9 cellular contexts compared by ENCODE assay signal in the genomic region with DNA sequence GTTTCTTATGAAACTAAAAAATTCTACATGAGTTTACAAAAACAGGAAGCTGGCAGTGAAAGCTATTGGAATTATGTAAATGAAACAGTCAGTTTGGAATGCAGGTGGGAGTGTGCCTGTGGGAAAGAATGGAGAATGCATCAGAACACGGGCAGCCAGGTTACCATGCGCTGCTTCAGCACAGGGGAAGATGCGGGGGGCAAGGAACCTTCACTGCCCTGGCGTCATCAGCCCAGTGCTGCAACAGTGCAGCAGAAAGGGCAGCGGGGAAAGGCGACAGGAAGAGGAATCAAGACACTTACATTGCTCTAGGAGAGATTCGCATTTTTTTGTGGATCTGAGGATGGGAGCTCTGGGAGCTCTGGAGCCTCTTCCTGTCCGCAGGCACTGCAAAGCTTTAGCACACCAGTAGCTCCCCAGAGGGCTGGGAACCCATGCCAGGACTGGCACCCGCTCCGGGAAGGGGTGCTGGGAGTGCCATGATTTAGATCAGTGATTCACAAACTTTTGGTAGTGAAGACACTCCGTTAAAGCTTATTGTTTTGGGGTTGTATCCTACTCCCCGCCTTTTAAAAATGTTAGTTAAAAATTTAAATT.
DNase-seq lines count a peak whose midpoint lies in the region; ATAC-seq and TF ChIP-seq lines count a peak whose summit lies in the region.
"Had no signal": no experiment of that assay in that cellular context is flagged by ENCODE, and none has a peak within 500 bp of the region (broad histone marks: within the 10 kb centered on the region; RNA-seq: fewer than 3 reads in every experiment).

No MANE protein-coding gene starts in this region.

- H3K9me3 ChIP-seq in NT2/D1 (ENCODE audit: insufficient read depth, low read length): peaks cover 11% of the 10 kb centered on the region

- peaks cover 27 to 38% of the 10 kb centered on the region in 2 donors for H3K4me1 Mint-ChIP-seq in natural killer cell

- H3K4me1 ChIP-seq in NT2/D1 (ENCODE audit: insufficient read depth, insufficient read length): peaks cover 21% of the 10 kb centered on the region

- H3K9me3 Mint-ChIP-seq in natural killer cell: peaks cover 0 to 5% of the 10 kb centered on the region in 2 donors

- H3K4me3 Mint-ChIP-seq in natural killer cell: peak overlapping the region; percentile 65
- H3K4me3 Mint-ChIP-seq: B cell had no signal

- intact Hi-C loops in natural killer cell (cut with micrococcal nuclease): no loop called here

- TF ChIP-seq CTCF in coronary artery (IDR thresholded peaks at IDR 0.05): no peak
- no peak for TF ChIP-seq CTCF in natural killer cell (IDR thresholded peaks at IDR 0.05)

- H3K4me3 ChIP-seq in NT2/D1 (ENCODE audit: insufficient read length, low read depth) (no peak overlapping the region), coronary artery (no peak overlapping the region)

- H3K27ac Mint-ChIP-seq in natural killer cell: peak overlapping the region; percentile 89 to 90
- H3K27ac Mint-ChIP-seq: B cell had no signal

- H3K27me3 ChIP-seq in NT2/D1 (ENCODE audit: insufficient read depth, insufficient read length): no peaks in the 10 kb centered on the region

- ATAC-seq in natural killer cell: no peak

- peak overlapping the region; percentile 65 for H3K9ac ChIP-seq in NT2/D1 (ENCODE audit: insufficient read length, low read depth)

- no peaks in the 10 kb centered on the region for H3K27me3 Mint-ChIP-seq in natural killer cell (ENCODE audit: low read depth in 2 of 2)
- H3K27me3 Mint-ChIP-seq: B cell had no signal

- peak; percentile 34 for DNase-seq in activated CD4-positive, alpha-beta T cell treated with anti-CD3 and anti-CD28 coated beads for 48 hours
- no peak for DNase-seq in activated CD4-positive, alpha-beta T cell treated with anti-CD3 and anti-CD28 coated beads, Interleukin-2, amount 50 U/mL, for 4 hours
- DNase-seq in NT2/D1 (ENCODE audit: low read depth, low spot score): peak; percentile 98
- no peak for DNase-seq in coronary artery (ENCODE audit: low spot score)
- DNase-seq in natural killer cell: no peak
- DNase-seq in stimulated activated naive CD4-positive, alpha-beta T cell (lab: John Stamatoyannopoulos, UW): no peak
- no peak for DNase-seq in NCI-H526 treated with DMSO at 0.1 percent for 48 hours (lab: John Stamatoyannopoulos, UW)
- DNase-seq in cerebellar nuclear complex (lab: John Stamatoyannopoulos, UW): no peak

- H3K36me3 Mint-ChIP-seq in natural killer cell: no peaks in the 10 kb centered on the region

- H3K36me3 ChIP-seq in NT2/D1 (ENCODE audit: insufficient read depth, insufficient read length, low read length): no peaks in the 10 kb centered on the region

- peak overlapping the region; percentile 45 to 81 for H3K27ac ChIP-seq in coronary artery

Comparison
In these comparisons a context has a peak if more than half of its experiments do, and no peak if none do; other contexts are left out.
1. DNase-seq: peak in activated CD4-positive, alpha-beta T cell treated with anti-CD3 and anti-CD28 coated beads for 48 hours (single experiment) and NT2/D1 (single experiment); none in activated CD4-positive, alpha-beta T cell treated with anti-CD3 and anti-CD28 coated beads, Interleukin-2, amount 50 U/mL, for 4 hours (0 of 2), coronary artery (single experiment), natural killer cell (single experiment), stimulated activated naive CD4-positive, alpha-beta T cell (0 of 6), NCI-H526 treated with DMSO at 0.1 percent for 48 hours (single experiment) and cerebellar nuclear complex (0 of 2).